Comparison of ENCODE assay signal across 9 cellular contexts in the genomic region with DNA sequence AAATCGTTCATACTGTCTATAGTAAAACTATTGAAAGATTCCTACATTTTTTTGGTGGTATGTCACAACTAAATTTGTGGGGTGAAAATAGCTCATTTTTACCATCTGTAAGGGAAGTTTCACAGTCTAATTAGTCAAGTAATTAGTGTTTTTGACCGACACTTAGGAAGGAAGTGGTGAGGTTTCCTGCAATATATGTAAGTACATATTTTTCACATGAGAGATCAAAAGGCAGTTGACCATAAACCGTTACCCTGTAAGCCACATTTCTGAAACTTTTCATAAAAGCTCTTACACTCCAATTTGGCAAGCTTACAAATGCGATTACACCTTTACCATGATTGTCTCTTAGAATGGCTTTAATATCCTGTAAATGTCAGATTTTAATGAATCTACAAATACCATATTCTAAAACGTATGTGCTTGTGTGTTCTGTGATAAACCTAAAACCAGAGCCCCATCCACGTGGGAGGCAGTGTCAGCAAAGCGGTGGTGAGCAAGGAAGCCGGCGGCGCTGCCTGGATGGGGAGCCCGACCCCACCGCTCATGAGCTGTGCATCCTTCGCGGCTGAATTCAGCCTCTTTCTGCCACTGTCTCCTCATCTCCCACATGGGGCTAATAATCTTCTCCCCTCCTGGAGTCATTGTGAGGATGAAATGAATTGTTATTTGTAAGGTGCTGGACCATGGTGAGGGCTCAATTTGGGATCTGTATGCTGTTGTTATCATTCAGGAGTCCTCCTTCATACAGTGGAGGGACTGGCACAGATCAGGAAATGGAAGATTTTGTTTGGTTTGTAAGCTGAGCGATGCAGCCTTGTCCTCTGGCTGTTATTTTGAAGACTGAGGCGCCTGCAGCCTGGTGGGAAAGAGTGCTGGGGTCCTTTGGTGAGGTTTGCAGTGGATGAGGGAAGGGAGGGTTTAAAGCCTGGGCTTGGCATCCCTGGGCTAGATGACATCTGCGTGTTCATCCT. TPM values are rescaled to one million over a fixed set of nuclear protein-coding genes. Genes with fewer than 3 reads are reported as not detected.
DNase-seq lines count a peak whose midpoint lies in the region; ATAC-seq and TF ChIP-seq lines count a peak whose summit lies in the region.
"Not testable (repeated sequence)": the region's sequence is repeated elsewhere in the genome, so short reads cannot be mapped to it uniquely, and the experiment has no call there.
"Had no signal": no experiment of that assay in that cellular context is flagged by ENCODE, and none has a peak within 500 bp of the region (broad histone marks: within the 10 kb centered on the region; RNA-seq: fewer than 3 reads in every experiment).

No MANE protein-coding gene starts in this region.

- H3K4me1 Mint-ChIP-seq in activated T-helper 1 cell treated with anti-CD3 and anti-CD28 coated beads, Interleukin-12 subunit alpha, Interleukin-12 subunit beta, Interleukin-2, Interleukin-4 antibody, amounts not matched to agents 30 ng/mL and 10 ng/mL and 1 ng/mL, durations not matched to agents 14 hours and 24 hours and 36 hours (ENCODE audit: low read depth), result peaks cover 45% of the 10 kb centered on the region
- peaks cover 37 to 52% of the 10 kb centered on the region in 2 donors for H3K4me1 Mint-ChIP-seq in immature natural killer cell

- H3F3A ChIP-seq in Loucy (ENCODE audit: low read depth), result not testable (repeated sequence)

- not testable (repeated sequence) for H3K36me3 ChIP-seq in Loucy (ENCODE audit: insufficient read depth, low read length)

- not testable (repeated sequence) for H3K36me3 Mint-ChIP-seq in activated T-helper 1 cell treated with anti-CD3 and anti-CD28 coated beads, Interleukin-12 subunit alpha, Interleukin-12 subunit beta, Interleukin-2, Interleukin-4 antibody, amounts not matched to agents 30 ng/mL and 10 ng/mL and 1 ng/mL, durations not matched to agents 14 hours and 24 hours and 36 hours (ENCODE audit: low read depth); immature natural killer cell

- not testable (repeated sequence) for H3K79me2 ChIP-seq in Loucy (ENCODE audit: insufficient read depth, low read length)

- not testable (repeated sequence) for H3K4me3 ChIP-seq in Loucy (ENCODE audit: low read length, poor library complexity, severe bottlenecking)

- not testable (repeated sequence) for H3K9me3 ChIP-seq in Loucy (ENCODE audit: insufficient read depth, low read depth, low read length)

- not testable (repeated sequence) for H3K9ac ChIP-seq in Loucy (ENCODE audit: low read depth, low read length, poor library complexity, severe bottlenecking)

- H4K20me1 ChIP-seq in Loucy (ENCODE audit: insufficient read depth, low read length, poor library complexity, severe bottlenecking), result not testable (repeated sequence)

- intact Hi-C loops in activated T-helper 1 cell treated with anti-CD3 and anti-CD28 coated beads, Interleukin-12 subunit alpha, Interleukin-12 subunit beta, Interleukin-2, Interleukin-4 antibody, amounts not matched to agents 30 ng/mL and 10 ng/mL and 1 ng/mL, durations not matched to agents 14 hours and 24 hours and 36 hours (cut with micrococcal nuclease), result not testable (repeated sequence)

- H3K9me2 ChIP-seq in Loucy (replicated peaks; ENCODE audit: low read depth, low read length), result not testable (repeated sequence)

- H3K4me3 Mint-ChIP-seq in activated T-helper 1 cell treated with anti-CD3 and anti-CD28 coated beads, Interleukin-12 subunit alpha, Interleukin-12 subunit beta, Interleukin-2, Interleukin-4 antibody, amounts not matched to agents 30 ng/mL and 10 ng/mL and 1 ng/mL, durations not matched to agents 14 hours and 24 hours and 36 hours, result peak overlapping the region; percentile 6
- H3K4me3 Mint-ChIP-seq in immature natural killer cell, result peak overlapping the region; percentile 72 to 87 (median 80)

- not testable (repeated sequence) for H3K4me1 ChIP-seq in Loucy (ENCODE audit: insufficient read depth, low read length, poor library complexity, severe bottlenecking)

- peak overlapping the region; percentile 57 for H3K4me2 ChIP-seq in Loucy (ENCODE audit: low read depth, low read length, poor library complexity, severe bottlenecking)

- not testable (repeated sequence) for TF ChIP-seq CTCF in Loucy (conservative IDR thresholded peaks at IDR 0.05; ENCODE audit: low read length)

- DNase-seq in CMK (ENCODE audit: low read depth), result peak; percentile 3
- peak; percentile 2 for DNase-seq in activated T-helper 1 cell treated with anti-CD3 and anti-CD28 coated beads, Interleukin-12 subunit alpha, Interleukin-12 subunit beta, Interleukin-2, Interleukin-4 antibody, amounts not matched to agents 30 ng/mL and 10 ng/mL and 1 ng/mL, durations not matched to agents 14 hours and 24 hours and 36 hours (ENCODE audit: low spot score)
- peak; percentile 25 to 66 (median 49) for DNase-seq in immature natural killer cell
- peak; percentile 13 to 22 for DNase-seq in stimulated activated CD8-positive, alpha-beta memory T cell treated with anti-CD3 and anti-CD28 coated beads, Interleukin-15, amount 100 ng/mL, for 48 hours (ENCODE audit: low read depth in 2 of 2)

- H3K9me3 Mint-ChIP-seq in activated T-helper 1 cell treated with anti-CD3 and anti-CD28 coated beads, Interleukin-12 subunit alpha, Interleukin-12 subunit beta, Interleukin-2, Interleukin-4 antibody, amounts not matched to agents 30 ng/mL and 10 ng/mL and 1 ng/mL, durations not matched to agents 14 hours and 24 hours and 36 hours; immature natural killer cell: not testable (repeated sequence)

- peaks cover 73% of the 10 kb centered on the region for H3K27me3 ChIP-seq in Loucy (ENCODE audit: insufficient read depth, low read length, poor library complexity, severe bottlenecking)

- H3K27me3 Mint-ChIP-seq in activated T-helper 1 cell treated with anti-CD3 and anti-CD28 coated beads, Interleukin-12 subunit alpha, Interleukin-12 subunit beta, Interleukin-2, Interleukin-4 antibody, amounts not matched to agents 30 ng/mL and 10 ng/mL and 1 ng/mL, durations not matched to agents 14 hours and 24 hours and 36 hours (ENCODE audit: insufficient read depth); immature natural killer cell (ENCODE audit: low read depth in 3 of 3): not testable (repeated sequence)

- ATAC-seq in GM19035 (IDR thresholded peaks at IDR 0.05; ENCODE audit: unreplicated experiment) (peak; percentile 60), HG02870 (IDR thresholded peaks at IDR 0.05; ENCODE audit: unreplicated experiment) (peak; percentile 61)
- ATAC-seq in activated CD4-positive, CD25-positive, alpha-beta regulatory T cell treated with anti-CD3 and anti-CD28 coated beads, Interleukin-2, amount 50 U/mL, for 24 hours, result peak; percentile 67 to 78

- H3K27ac Mint-ChIP-seq in activated T-helper 1 cell treated with anti-CD3 and anti-CD28 coated beads, Interleukin-12 subunit alpha, Interleukin-12 subunit beta, Interleukin-2, Interleukin-4 antibody, amounts not matched to agents 30 ng/mL and 10 ng/mL and 1 ng/mL, durations not matched to agents 14 hours and 24 hours and 36 hours, result peak overlapping the region; percentile 35
- H3K27ac Mint-ChIP-seq in immature natural killer cell, result peak overlapping the region; percentile 40 to 91 (median 65)

- H2AFZ ChIP-seq in Loucy (ENCODE audit: low read length), result not testable (repeated sequence)

RNA-seq across cellular contexts. Expression of a gene that starts 26.6 kb away (rescaled TPM):
- 8.9 and 10.8 TPM in 2 replicates for total RNA-seq in activated T-helper 1 cell treated with anti-CD3 and anti-CD28 coated beads, Interleukin-12 subunit alpha, Interleukin-12 subunit beta, Interleukin-2, Interleukin-4 antibody, amounts not matched to agents 30 ng/mL and 10 ng/mL and 1 ng/mL, durations not matched to agents 14 hours and 24 hours and 36 hours
- polyA plus RNA-seq in immature natural killer cell, result 1 to 10 TPM; 5.1 to 7.1 (median 5.3) TPM

RNA-seq across cellular contexts. Expression of a gene that starts 29.7 kb away (rescaled TPM):
- total RNA-seq in activated T-helper 1 cell treated with anti-CD3 and anti-CD28 coated beads, Interleukin-12 subunit alpha, Interleukin-12 subunit beta, Interleukin-2, Interleukin-4 antibody, amounts not matched to agents 30 ng/mL and 10 ng/mL and 1 ng/mL, durations not matched to agents 14 hours and 24 hours and 36 hours, result 1.0 and 1.5 TPM in 2 replicates
- polyA plus RNA-seq in immature natural killer cell, result not detected
- total RNA-seq: Caco-2 had no signal
